ENCODE assay signal across 8 cellular contexts in the genomic region with DNA sequence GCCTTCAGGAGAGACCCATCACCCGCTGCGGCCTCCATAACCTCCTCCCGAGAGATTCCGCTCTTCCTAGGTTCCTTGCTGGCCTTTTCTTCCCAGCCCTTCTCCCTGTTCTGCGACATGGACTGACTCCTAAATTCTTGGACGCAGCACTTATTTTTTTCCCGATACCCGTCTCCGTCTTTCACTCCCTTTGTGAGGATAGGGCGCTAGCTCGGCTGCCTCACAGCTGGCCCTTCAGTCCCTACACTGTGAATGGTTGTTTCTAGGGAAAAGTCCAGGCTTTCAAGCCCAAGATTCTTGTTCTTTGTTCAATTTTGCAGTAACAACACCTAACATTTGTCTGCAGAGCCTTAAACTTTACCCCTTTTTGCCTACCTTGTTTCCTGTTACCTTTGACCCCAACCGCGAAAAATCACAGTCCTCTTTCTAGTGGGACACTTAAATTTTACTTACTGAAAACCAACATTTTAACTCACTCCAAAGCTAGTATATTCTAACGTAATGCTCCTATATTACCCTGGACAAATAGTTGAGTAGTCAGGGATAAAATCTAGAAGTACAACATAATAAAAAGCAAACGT. TPM values are rescaled to one million over a fixed set of nuclear protein-coding genes. Genes with fewer than 3 reads are reported as not detected.
DNase-seq lines count a peak whose midpoint lies in the region; ATAC-seq and TF ChIP-seq lines count a peak whose summit lies in the region.

No MANE protein-coding gene starts in this region.

- peak overlapping the region; percentile 92 for H3K4me2 ChIP-seq in mesenchymal stem cell (ENCODE audit: low read length, poor library complexity, severe bottlenecking)

- no peak overlapping the region for H4K91ac ChIP-seq in mesenchymal stem cell (ENCODE audit: low read length)

- H3K4me3 Mint-ChIP-seq in central memory CD8-positive, alpha-beta T cell = peak overlapping the region; percentile 93

- H3K27me3 ChIP-seq in mesenchymal stem cell (ENCODE audit: control insufficient read depth in 1 of 2, insufficient read depth in 1 of 2, low read length in 2 of 2) = no peaks in the 10 kb centered on the region
- no peaks in the 10 kb centered on the region for H3K27me3 ChIP-seq in uterus

- ATAC-seq in GM18868 (IDR thresholded peaks at IDR 0.05; ENCODE audit: unreplicated experiment) = peak; percentile 0
- no peak for ATAC-seq in central memory CD8-positive, alpha-beta T cell (replicated peaks; ENCODE audit: extremely low read depth, poor library complexity, severe bottlenecking)

- H2BK120ac ChIP-seq in mesenchymal stem cell (ENCODE audit: low read depth, low read length) = no peak overlapping the region

- H2BK5ac ChIP-seq in mesenchymal stem cell (ENCODE audit: low read depth, low read length, poor library complexity, severe bottlenecking) = no peak overlapping the region

- H3K14ac ChIP-seq in mesenchymal stem cell (ENCODE audit: low read length in 2 of 2) = peak overlapping the region in 1 of 2 experiments; percentile 20

- H3K36me3 ChIP-seq in KOPT-K1 (ENCODE audit: insufficient read depth, low read length) (no peaks in the 10 kb centered on the region), mesenchymal stem cell (ENCODE audit: control insufficient read depth in 1 of 2, insufficient read depth in 2 of 2, low read depth in 1 of 2, low read length in 2 of 2) (no peaks in the 10 kb centered on the region), uterus (no peaks in the 10 kb centered on the region)

- H3K36me3 Mint-ChIP-seq in central memory CD8-positive, alpha-beta T cell (ENCODE audit: insufficient read depth) = peaks cover 20% of the 10 kb centered on the region

- no peaks in the 10 kb centered on the region for H3K9me3 ChIP-seq in KOPT-K1 (ENCODE audit: insufficient read depth, low read length, poor library complexity, severe bottlenecking)
- H3K9me3 ChIP-seq in mesenchymal stem cell (ENCODE audit: control insufficient read depth, low read length) = no peaks in the 10 kb centered on the region
- no peaks in the 10 kb centered on the region for H3K9me3 ChIP-seq in uterus

- no peak for TF ChIP-seq POLR2A in uterus (IDR thresholded peaks at IDR 0.05)

- H3K27ac ChIP-seq in KOPT-K1 (ENCODE audit: low read depth, low read length, poor library complexity, severe bottlenecking) (peak overlapping the region; percentile 84), mesenchymal stem cell (ENCODE audit: low read length, poor library complexity, severe bottlenecking) (peak overlapping the region; percentile 98), uterus (peak overlapping the region; percentile 86 to 95)

- intact Hi-C loops in uterus (cut with DNase I; ENCODE audit: low total_unique reads) = no loop called here

- peaks cover 19% of the 10 kb centered on the region for H3K4me1 Mint-ChIP-seq in central memory CD8-positive, alpha-beta T cell

- H2BK15ac ChIP-seq in mesenchymal stem cell (ENCODE audit: low read depth, poor library complexity, severe bottlenecking) = peak overlapping the region; percentile 26

- peak overlapping the region in 1 of 2 experiments; percentile 20 for H3K23ac ChIP-seq in mesenchymal stem cell (ENCODE audit: low read length in 2 of 2)

- H2BK12ac ChIP-seq in mesenchymal stem cell (ENCODE audit: low read length in 2 of 2) = peak overlapping the region in 1 of 2 experiments; percentile 78

- TF ChIP-seq CTCF in uterus (IDR thresholded peaks at IDR 0.05) = no peak

- H3K4me1 ChIP-seq in mesenchymal stem cell (ENCODE audit: control insufficient read depth, insufficient read depth, low read depth, low read length) (peaks cover 8% of the 10 kb centered on the region), uterus (peaks cover 3 to 6% of the 10 kb centered on the region in 2 donors)

- no peaks in the 10 kb centered on the region for H3K27me3 Mint-ChIP-seq in central memory CD8-positive, alpha-beta T cell

- DNase-seq in central memory CD8-positive, alpha-beta T cell (ENCODE audit: low spot score in 2 of 2) = no peak
- DNase-seq in mesenchymal stem cell (no peak), uterus (no peak), NK-92 (lab: John Stamatoyannopoulos, UW; ENCODE audit: unreplicated experiment) (no peak), NCI-H510A (lab: John Stamatoyannopoulos, UW) (no peak), GM19240 (ENCODE audit: insufficient read length, low spot score) (no peak)

- H3K27ac Mint-ChIP-seq in central memory CD8-positive, alpha-beta T cell (ENCODE audit: low read depth) = peak overlapping the region; percentile 98

- peak overlapping the region; percentile 73 to 94 for H3K18ac ChIP-seq in mesenchymal stem cell (ENCODE audit: low read depth in 1 of 2, low read length in 2 of 2)

- peak overlapping the region; percentile 94 for H2AFZ ChIP-seq in mesenchymal stem cell (ENCODE audit: low read depth, low read length)

- H3K79me1 ChIP-seq in mesenchymal stem cell (replicated peaks; ENCODE audit: low read length, poor library complexity, severe bottlenecking) = peaks cover 3% of the 10 kb centered on the region

- H2AK5ac ChIP-seq in mesenchymal stem cell (ENCODE audit: low read length, severe bottlenecking) = peak overlapping the region; percentile 78

- H3K4ac ChIP-seq in mesenchymal stem cell (ENCODE audit: low read depth in 1 of 2, low read length in 2 of 2) = peak overlapping the region in 1 of 2 experiments; percentile 41

- peak overlapping the region; percentile 97 for H3K9ac ChIP-seq in mesenchymal stem cell (ENCODE audit: low read length)

- H3K4me3 ChIP-seq in mesenchymal stem cell (ENCODE audit: insufficient read depth in 1 of 2, low read depth in 1 of 2, low read length in 2 of 2) = peak overlapping the region; percentile 98 to 99
- H3K4me3 ChIP-seq in uterus = peak overlapping the region; percentile 69 to 97

- WGBS in mesenchymal stem cell = 15% methylated on average over 13 of the region's 15 CpGs

- no peaks in the 10 kb centered on the region for H3K9me3 Mint-ChIP-seq in central memory CD8-positive, alpha-beta T cell

- H4K8ac ChIP-seq in mesenchymal stem cell (ENCODE audit: low read length) = peak overlapping the region; percentile 70

RNA-seq across cellular contexts. Expression of a gene that starts 0.5 kb away (rescaled TPM):
- 3.2 TPM for polyA plus RNA-seq in mesenchymal stem cell (2013, experiment 1 of 2)
- 2.9 TPM for polyA plus RNA-seq in mesenchymal stem cell (2013, experiment 2 of 2)
- total RNA-seq in uterus = 10 to 100 TPM in 2 of 4 donors, 1 to 10 TPM in 2; 5.6 to 37.5 (median 17.0) TPM
